In the genomic region with DNA sequence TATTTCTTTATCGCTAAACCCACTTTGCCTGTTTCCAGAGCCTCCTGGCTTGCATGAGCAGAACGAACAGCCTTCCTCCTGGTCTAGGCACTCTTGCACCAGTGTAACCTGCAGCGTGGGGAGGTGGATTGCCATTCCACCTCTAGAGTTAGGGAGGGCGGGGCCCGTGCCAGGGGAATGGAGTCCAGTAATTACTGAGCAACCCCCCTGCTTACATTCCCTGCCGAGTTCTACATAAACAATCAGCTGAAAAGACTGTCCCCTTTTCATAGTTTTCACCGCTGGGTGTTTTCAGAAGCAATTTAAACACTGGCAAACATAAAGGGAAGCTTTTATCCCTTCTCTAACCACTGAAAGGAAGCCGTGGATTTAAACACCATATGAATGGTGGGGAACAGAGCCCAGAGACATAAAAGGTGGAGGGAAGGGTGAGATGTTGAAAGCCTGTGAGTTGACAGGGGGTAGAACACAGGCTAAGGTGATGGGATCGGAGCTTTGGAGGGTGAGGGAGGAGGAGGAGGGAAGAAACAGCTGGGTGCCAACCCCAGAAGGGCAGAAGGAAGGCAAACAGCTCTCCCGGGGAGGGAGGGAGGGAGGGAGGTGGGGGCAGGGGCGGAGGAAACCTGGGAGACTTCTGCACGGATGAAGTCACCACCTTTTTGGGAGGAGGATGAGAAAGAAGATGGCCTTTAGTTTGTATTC, we compare ENCODE assay signal across 8 cellular contexts.
A peak's percentile ranks its signal among the peaks of the same experiment; 100 is the strongest.
DNase-seq lines count a peak whose midpoint lies in the region; ATAC-seq and TF ChIP-seq lines count a peak whose summit lies in the region.

No MANE protein-coding gene starts in this region.

- ATAC-seq in SK-N-SH treated with all-trans-retinoic acid at 6 μM for 48 hours (no peak; the same call in 2 of the 3 replicates), heart right ventricle (peak in 1 of 8 donors; percentile 2)

- H3K27ac ChIP-seq in SK-N-SH (ENCODE audit: low read depth in 2 of 2, low read length in 1 of 2) (peak overlapping the region; percentile 59 to 85; a peak in 3 of 4 replicates), Peyer's patch (peak overlapping the region; percentile 32 to 86 (median 70)), heart right ventricle (peak overlapping the region in 9 of 10 donors; percentile 58 to 82 (median 74)), stomach (peak overlapping the region; percentile 79 to 87 (median 84))

- H2AFZ ChIP-seq in SK-N-SH (ENCODE audit: low read depth) = no peak overlapping the region; the same call in 1 of the 2 replicates

- H3K79me2 ChIP-seq in SK-N-SH (ENCODE audit: insufficient read depth) = no peaks in the 10 kb centered on the region

- H3K4me3 ChIP-seq in SK-N-SH (ENCODE audit: low read depth in 2 of 2, low read length in 1 of 2) (no peak overlapping the region), Peyer's patch (peak overlapping the region in 1 of 4 donors; percentile 14), heart right ventricle (peak overlapping the region in 2 of 10 donors; percentile 16 to 22), stomach (peak overlapping the region in 2 of 4 donors; percentile 4 to 16)

- DNase-seq in SK-N-SH = peak; percentile 41
- DNase-seq in Peyer's patch = peak in 2 of 3 donors; percentile 50 to 65
- peak in 1 of 2 donors; percentile 21 for DNase-seq in heart right ventricle
- DNase-seq in stomach = peak; percentile 56
- DNase-seq in NCI-H1930 (lab: John Stamatoyannopoulos, UW) = no peak
- no peak for DNase-seq in stimulated activated CD4-positive, alpha-beta T cell treated with anti-CD3 and anti-CD28 coated beads, Interleukin-4, amount 100 ng/mL, for 24 hours
- DNase-seq in stimulated activated CD8-positive, alpha-beta memory T cell treated with anti-CD3 and anti-CD28 coated beads, Interleukin-4, amount 100 ng/mL, for 48 hours = no peak

- intact Hi-C loops in heart right ventricle (cut with DNase I) (no loop called here), stomach (cut with DNase I; ENCODE audit: low total_unique reads) (no loop called here)

- H3K9me2 ChIP-seq in SK-N-SH = no peaks in the 10 kb centered on the region

- H3K36me3 ChIP-seq in SK-N-SH (replicated peaks in 1 of 2; ENCODE audit: control insufficient read depth in 1 of 2, insufficient read depth in 2 of 2, low read length in 1 of 2) (no peaks in the 10 kb centered on the region), Peyer's patch (no peaks in the 10 kb centered on the region), heart right ventricle (no peaks in the 10 kb centered on the region), stomach (no peaks in the 10 kb centered on the region)

- POLR2A ChIA-PET in SK-N-SH (lab: Yijun Ruan, JAX) = no interaction called here

- CTCF ChIA-PET in SK-N-SH (lab: Yijun Ruan, JAX) = interaction anchor here (4.4 kb wide), 1 partner anchor 10 kb away, joined by 33 read pairs; no protein-coding TSS in a partner anchor

- H3F3A ChIP-seq in SK-N-SH (replicated peaks; ENCODE audit: insufficient read depth) = peaks cover 37% of the 10 kb centered on the region

- no peak for TF ChIP-seq POLR2A in Peyer's patch (IDR thresholded peaks at IDR 0.05)
- no peak for TF ChIP-seq POLR2A in stomach (IDR thresholded peaks at IDR 0.05)

- H3K4me2 ChIP-seq in SK-N-SH = no peak overlapping the region

- TF ChIP-seq RAD21 in SK-N-SH (IDR thresholded peaks at IDR 0.05; ENCODE audit: low read length) = no peak

- no peaks in the 10 kb centered on the region for H4K20me1 ChIP-seq in SK-N-SH (ENCODE audit: insufficient read depth)

- H3K4me1 ChIP-seq in SK-N-SH (ENCODE audit: control insufficient read depth in 1 of 2, insufficient read depth in 2 of 2, low read depth in 1 of 2, low read length in 1 of 2) (peaks cover 42 to 52% of the 10 kb centered on the region in 2 experiments), Peyer's patch (peaks cover 7 to 43% (median 19%) of the 10 kb centered on the region in 4 donors), heart right ventricle (peaks cover 28 to 68% (median 48%) of the 10 kb centered on the region in 9 donors), stomach (peaks cover 47 to 69% (median 56%) of the 10 kb centered on the region in 4 donors)

- H3K27me3 ChIP-seq in SK-N-SH (ENCODE audit: insufficient read depth) (no peaks in the 10 kb centered on the region), Peyer's patch (no peaks in the 10 kb centered on the region), heart right ventricle (no peaks in the 10 kb centered on the region), stomach (no peaks in the 10 kb centered on the region)

- no peak overlapping the region for H3K9ac ChIP-seq in SK-N-SH

- no peak for TF ChIP-seq CTCF in SK-N-SH (IDR thresholded peaks at IDR 0.05)
- no peak for TF ChIP-seq CTCF in Peyer's patch (IDR thresholded peaks at IDR 0.05)
- no peak for TF ChIP-seq CTCF in heart right ventricle (IDR thresholded peaks at IDR 0.05)
- TF ChIP-seq CTCF in stomach (IDR thresholded peaks at IDR 0.05) = no peak

- TF ChIP-seq EP300 in SK-N-SH (IDR thresholded peaks at IDR 0.05; ENCODE audit: borderline replicate concordance in 1 of 2, low read depth in 1 of 2, low read length in 1 of 2) (no peak), stomach (IDR thresholded peaks at IDR 0.05) (no peak)

- no peaks in the 10 kb centered on the region for H3K9me3 ChIP-seq in SK-N-SH
- no peaks in the 10 kb centered on the region for H3K9me3 ChIP-seq in Peyer's patch
- H3K9me3 ChIP-seq in heart right ventricle = no peaks in the 10 kb centered on the region
- no peaks in the 10 kb centered on the region for H3K9me3 ChIP-seq in stomach

- WGBS in SK-N-SH (ENCODE audit: low lambda C conversion rate) = 81% methylated on average over 12 of the region's 12 CpGs
- 44 to 48% methylated on average over 12 of the region's 12 CpGs for WGBS in heart right ventricle, 2 donors
- WGBS in stomach, 5 donors = 17 to 24% (median 22%) methylated on average over 12 of the region's 12 CpGs

TF ChIP-seq in SK-N-SH, 30 proteins besides CTCF, POLR2A, EP300 and RAD21:
- TF ChIP-seq CHD2 (IDR thresholded peaks at IDR 0.05; ENCODE audit: low read length, partially characterized antibody) = no peak
- no peak for TF ChIP-seq POLR2AphosphoS5 (IDR thresholded peaks at IDR 0.05; ENCODE audit: low read depth, low read length)
- TF ChIP-seq YY1 (IDR thresholded peaks at IDR 0.05; ENCODE audit: low read depth) = no peak
- no peak for TF ChIP-seq EZH2phosphoT487 (IDR thresholded peaks at IDR 0.05; ENCODE audit: borderline replicate concordance, low read depth)
- TF ChIP-seq MXI1 (IDR thresholded peaks at IDR 0.05; ENCODE audit: low read depth, low read length) = no peak
- no peak for TF ChIP-seq ELF1 (IDR thresholded peaks at IDR 0.05)
- TF ChIP-seq SMC3 (IDR thresholded peaks at IDR 0.05; ENCODE audit: low read depth, low read length) = no peak
- TF ChIP-seq NFIC (IDR thresholded peaks at IDR 0.05; ENCODE audit: borderline replicate concordance) = no peak
- TF ChIP-seq RCOR1 (IDR thresholded peaks at IDR 0.05; ENCODE audit: low read length) = no peak
- no peak for TF ChIP-seq GABPA (IDR thresholded peaks at IDR 0.05; ENCODE audit: low read depth)
- no peak for TF ChIP-seq TAF1 (IDR thresholded peaks at IDR 0.05; ENCODE audit: borderline replicate concordance, low read depth, low read length)
- TF ChIP-seq PBX3 (IDR thresholded peaks at IDR 0.05) = no peak
- TF ChIP-seq JUND (IDR thresholded peaks at IDR 0.05) = no peak
- no peak for TF ChIP-seq SIN3A (IDR thresholded peaks at IDR 0.05; ENCODE audit: borderline replicate concordance, low read depth, low read length)

TF ChIP-seq in SK-N-SH treated with all-trans-retinoic acid at 6 μM for 48 hours, 23 proteins besides CTCF, POLR2A, EP300 and RAD21 (continues in another document):
- TF ChIP-seq CREB5 (CRISPR knock-in tag; IDR thresholded peaks at IDR 0.05; ENCODE audit: low read depth) (no peak), ZFP30 (CRISPR knock-in tag; IDR thresholded peaks at IDR 0.05) (no peak), GLIS3 (CRISPR knock-in tag; IDR thresholded peaks at IDR 0.05) (no peak), ZNF565 (CRISPR knock-in tag; conservative IDR thresholded peaks at IDR 0.05; ENCODE audit: low read depth) (no peak), TOX (CRISPR knock-in tag; IDR thresholded peaks at IDR 0.05; ENCODE audit: borderline replicate concordance) (no peak), CSDC2 (CRISPR knock-in tag; IDR thresholded peaks at IDR 0.05) (no peak), OSR1 (CRISPR knock-in tag; IDR thresholded peaks at IDR 0.05) (no peak), ZNF8 (CRISPR knock-in tag; IDR thresholded peaks at IDR 0.05) (no peak), SNAI2 (CRISPR knock-in tag; IDR thresholded peaks at IDR 0.05) (no peak), ARNTL (CRISPR knock-in tag; IDR thresholded peaks at IDR 0.05; ENCODE audit: borderline replicate concordance, low read depth) (no peak), RARB (CRISPR knock-in tag; IDR thresholded peaks at IDR 0.05) (no peak), ESRRG (CRISPR knock-in tag; IDR thresholded peaks at IDR 0.05) (no peak)
- TF ChIP-seq, protein P1, sequence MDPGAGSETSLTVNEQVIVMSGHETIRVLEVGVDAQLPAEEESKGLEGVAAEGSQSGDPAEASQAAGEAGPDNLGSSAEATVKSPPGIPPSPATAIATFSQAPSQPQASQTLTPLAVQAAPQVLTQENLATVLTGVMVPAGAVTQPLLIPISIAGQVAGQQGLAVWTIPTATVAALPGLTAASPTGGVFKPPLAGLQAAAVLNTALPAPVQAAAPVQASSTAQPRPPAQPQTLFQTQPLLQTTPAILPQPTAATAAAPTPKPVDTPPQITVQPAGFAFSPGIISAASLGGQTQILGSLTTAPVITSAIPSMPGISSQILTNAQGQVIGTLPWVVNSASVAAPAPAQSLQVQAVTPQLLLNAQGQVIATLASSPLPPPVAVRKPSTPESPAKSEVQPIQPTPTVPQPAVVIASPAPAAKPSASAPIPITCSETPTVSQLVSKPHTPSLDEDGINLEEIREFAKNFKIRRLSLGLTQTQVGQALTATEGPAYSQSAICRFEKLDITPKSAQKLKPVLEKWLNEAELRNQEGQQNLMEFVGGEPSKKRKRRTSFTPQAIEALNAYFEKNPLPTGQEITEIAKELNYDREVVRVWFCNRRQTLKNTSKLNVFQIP (CRISPR knock-in tag; IDR thresholded peaks at IDR 0.05; ENCODE audit: borderline replicate concordance, low read depth) = no peak

Comparison
In these comparisons a context has a peak if more than half of its experiments do, and no peak if none do; other contexts are left out.
1. DNase-seq: peak in SK-N-SH (single experiment), Peyer's patch (2 of 3) and stomach (single experiment); none in NCI-H1930 (0 of 2), stimulated activated CD4-positive, alpha-beta T cell treated with anti-CD3 and anti-CD28 coated beads, Interleukin-4, amount 100 ng/mL, for 24 hours (single experiment) and stimulated activated CD8-positive, alpha-beta memory T cell treated with anti-CD3 and anti-CD28 coated beads, Interleukin-4, amount 100 ng/mL, for 48 hours (single experiment).
2. Peak in every context shown above with its lines, with median percentiles within 50 percentile points of each other: H3K27ac ChIP-seq.